Comparison of ENCODE assay signal across 21 cellular contexts in genomic region chr1:172914517-172915144, GRCh38.
DNase-seq lines count a peak whose midpoint lies in the region; ATAC-seq, FAIRE-seq and TF ChIP-seq lines count a peak whose summit lies in the region.
"Had no signal": no experiment of that assay in that cellular context is flagged by ENCODE, and none has a peak within 500 bp of the region (broad histone marks: within the 10 kb centered on the region; RNA-seq: fewer than 3 reads in every experiment).

No MANE protein-coding gene starts in this region.

- no peak overlapping the region for H3K4me3 Mint-ChIP-seq in natural killer cell treated with Interleukin-12 subunit alpha and Interleukin-12 subunit beta and Interleukin-15 and Interleukin-18, amount 100 ng/mL, for 72 hours
- H3K4me3 Mint-ChIP-seq: activated CD4-positive, alpha-beta T cell treated with anti-CD3 and anti-CD28 coated beads, Interleukin-2, amount 10 ng/mL, durations not matched to agents 7 days and 5 days; CD14-positive monocyte; stimulated activated naive B cell treated with anti-CD40 and anti-IgM and Interleukin-4, amounts not matched to agents 10 μg/mL and 1 μg/mL and 100 μg/mL, for 72 hours had no signal

- DNase-seq in EL (peak; percentile 66), M059J (ENCODE audit: low read depth) (peak; percentile 97), non-pigmented ciliary epithelial cell (ENCODE audit: low read depth) (peak; percentile 56), BE2C (no peak), NCI-H2227 treated with DMSO at 0.1 percent for 48 hours (lab: John Stamatoyannopoulos, UW) (no peak), D341Med (ENCODE audit: low spot score) (no peak)
- DNase-seq in natural killer cell treated with Interleukin-12 subunit alpha and Interleukin-12 subunit beta and Interleukin-15 and Interleukin-18, amount 100 ng/mL, for 72 hours (ENCODE audit: low spot score), result no peak
- DNase-seq: activated CD4-positive, alpha-beta T cell treated with anti-CD3 and anti-CD28 coated beads, Interleukin-2, amount 10 ng/mL, durations not matched to agents 7 days and 5 days; activated naive CD4-positive, alpha-beta T cell treated with anti-CD3 and anti-CD28 coated beads, Interleukin-2, amount 50 U/mL, for 16 hours; DMS79; left ventricle myocardium superior; MM.1S; NCI-H2081; posterior cingulate gyrus; stimulated activated naive B cell treated with anti-CD40 and anti-IgM and Interleukin-4, amounts not matched to agents 10 μg/mL and 1 μg/mL and 100 μg/mL, for 72 hours had no signal

- H3K27me3 Mint-ChIP-seq in natural killer cell treated with Interleukin-12 subunit alpha and Interleukin-12 subunit beta and Interleukin-15 and Interleukin-18, amount 100 ng/mL, for 72 hours, result peaks cover 0 to 7% of the 10 kb centered on the region in 2 donors
- H3K27me3 Mint-ChIP-seq: stimulated activated naive B cell treated with anti-CD40 and anti-IgM and Interleukin-4, amounts not matched to agents 10 μg/mL and 1 μg/mL and 100 μg/mL, for 72 hours had no signal

- no peaks in the 10 kb centered on the region; the same call in 1 of the 2 replicates for H3K4me1 ChIP-seq in BE2C
- H3K4me1 ChIP-seq: tibial nerve had no signal

- ATAC-seq in natural killer cell treated with Interleukin-12 subunit alpha and Interleukin-12 subunit beta and Interleukin-15 and Interleukin-18, amount 100 ng/mL, for 72 hours, result no peak
- ATAC-seq: left ventricle myocardium superior; Panc1; stimulated activated naive B cell treated with anti-CD40 and anti-IgM and Interleukin-4, amounts not matched to agents 10 μg/mL and 1 μg/mL and 100 μg/mL, for 72 hours had no signal

- H3K4me1 Mint-ChIP-seq in natural killer cell treated with Interleukin-12 subunit alpha and Interleukin-12 subunit beta and Interleukin-15 and Interleukin-18, amount 100 ng/mL, for 72 hours (ENCODE audit: low read depth in 2 of 2), result peaks cover 14 to 26% of the 10 kb centered on the region in 2 donors
- H3K4me1 Mint-ChIP-seq: activated CD4-positive, alpha-beta T cell treated with anti-CD3 and anti-CD28 coated beads, Interleukin-2, amount 10 ng/mL, durations not matched to agents 7 days and 5 days had no signal

- H3K9me3 ChIP-seq in BE2C, result no peaks in the 10 kb centered on the region

- no peaks in the 10 kb centered on the region for H3K27me3 ChIP-seq in BE2C
- H3K27me3 ChIP-seq: tibial nerve had no signal

- H3K36me3 Mint-ChIP-seq in natural killer cell treated with Interleukin-12 subunit alpha and Interleukin-12 subunit beta and Interleukin-15 and Interleukin-18, amount 100 ng/mL, for 72 hours, result peaks cover 18% of the 10 kb centered on the region

- H3K36me3 ChIP-seq in BE2C, result no peaks in the 10 kb centered on the region
- H3K36me3 ChIP-seq: tibial nerve had no signal

- no peak for TF ChIP-seq CTCF in BE2C (IDR thresholded peaks at IDR 0.05; ENCODE audit: low read depth, low read length)

- H3K4me3 ChIP-seq in BE2C (ENCODE audit: low read depth, low read length), result no peak overlapping the region
- H3K4me3 ChIP-seq: tibial nerve had no signal

- FAIRE-seq in endometrium (lab: Jason Lieb, UNC), result peak; percentile 58
- FAIRE-seq: frontal cortex, HTR-8/SVneo had no signal

- H3K9me3 Mint-ChIP-seq in natural killer cell treated with Interleukin-12 subunit alpha and Interleukin-12 subunit beta and Interleukin-15 and Interleukin-18, amount 100 ng/mL, for 72 hours, result peaks cover 11% of the 10 kb centered on the region

- H3K27ac Mint-ChIP-seq in natural killer cell treated with Interleukin-12 subunit alpha and Interleukin-12 subunit beta and Interleukin-15 and Interleukin-18, amount 100 ng/mL, for 72 hours, result peak overlapping the region in 1 of 2 donors; percentile 66
- H3K27ac Mint-ChIP-seq: activated CD4-positive, alpha-beta T cell treated with anti-CD3 and anti-CD28 coated beads, Interleukin-2, amount 10 ng/mL, durations not matched to agents 7 days and 5 days; CD14-positive monocyte; stimulated activated naive B cell treated with anti-CD40 and anti-IgM and Interleukin-4, amounts not matched to agents 10 μg/mL and 1 μg/mL and 100 μg/mL, for 72 hours had no signal

Comparison
In these comparisons a context has a peak if more than half of its experiments do, and no peak if none do; other contexts are left out.
1. DNase-seq: peak in EL (single experiment), M059J (single experiment) and non-pigmented ciliary epithelial cell (single experiment); none in natural killer cell treated with Interleukin-12 subunit alpha and Interleukin-12 subunit beta and Interleukin-15 and Interleukin-18, amount 100 ng/mL, for 72 hours (single experiment), BE2C (single experiment), NCI-H2227 treated with DMSO at 0.1 percent for 48 hours (single experiment) and D341Med (single experiment).